11 cellular contexts compared by ENCODE assay signal in the genomic region with DNA sequence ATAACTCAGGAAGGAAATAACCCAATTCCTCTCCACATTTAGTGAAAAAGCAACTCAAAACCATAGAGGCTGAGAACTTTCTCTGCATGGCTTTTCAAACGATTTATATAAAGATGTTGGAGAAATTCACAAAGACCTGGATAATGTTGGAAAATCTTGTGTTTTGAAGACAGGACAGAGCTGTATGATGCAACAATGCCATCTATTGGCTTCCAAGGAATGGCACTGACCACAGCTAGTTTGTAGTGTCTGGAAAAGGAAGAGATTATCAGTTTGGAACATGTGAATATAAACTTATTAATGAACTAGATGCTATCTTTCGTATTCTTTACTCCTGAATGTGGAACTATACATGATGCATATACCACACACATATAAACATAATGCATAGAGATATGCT.
DNase-seq lines count a peak whose midpoint lies in the region; TF ChIP-seq lines count a peak whose summit lies in the region.
"Had no signal": no experiment of that assay in that cellular context is flagged by ENCODE, and none has a peak within 500 bp of the region (broad histone marks: within the 10 kb centered on the region; RNA-seq: fewer than 3 reads in every experiment).

No MANE protein-coding gene starts in this region.

- peaks cover 0 to 4% (median 0%) of the 10 kb centered on the region in 8 donors for H3K9me3 Mint-ChIP-seq in CD4-positive, alpha-beta memory T cell
- no peaks in the 10 kb centered on the region for H3K9me3 Mint-ChIP-seq in activated CD4-positive, alpha-beta memory T cell treated with anti-CD3 and anti-CD28 coated beads for 36 hours
- H3K9me3 Mint-ChIP-seq: natural killer cell treated with Interleukin-12 subunit alpha and Interleukin-12 subunit beta and Interleukin-15 and Interleukin-18, amount 100 ng/mL, for 72 hours had no signal

- peak; percentile 71 for DNase-seq in Ammon's horn (ENCODE audit: low spot score)
- DNase-seq in LNCaP clone FGC (ENCODE audit: low read depth), result peak; percentile 3
- DNase-seq in brain microvascular endothelial cell, result no peak
- DNase-seq in testis, result no peak
- DNase-seq in CD4-positive, alpha-beta memory T cell, result no peak
- no peak for DNase-seq in activated CD4-positive, alpha-beta memory T cell treated with anti-CD3 and anti-CD28 coated beads for 36 hours
- DNase-seq in HuH-7.5 (ENCODE audit: low spot score), result no peak
- DNase-seq: activated naive CD4-positive, alpha-beta T cell treated with Interleukin-2 at 50 U/mL for 16 hours; NCI-H146 had no signal

- no peaks in the 10 kb centered on the region for H3K4me1 Mint-ChIP-seq in CD4-positive, alpha-beta memory T cell
- no peaks in the 10 kb centered on the region for H3K4me1 Mint-ChIP-seq in activated CD4-positive, alpha-beta memory T cell treated with anti-CD3 and anti-CD28 coated beads for 36 hours (ENCODE audit: low read depth)

- in situ Hi-C loops in brain microvascular endothelial cell (cut with HindIII; ENCODE audit: low pct_ligation_motif_present, low sequenced_read_pairs), result no loop called here

- no peak for TF ChIP-seq POLR2A in testis (IDR thresholded peaks at IDR 0.05)

- H3K27ac Mint-ChIP-seq in CD4-positive, alpha-beta memory T cell, result no peak overlapping the region
- no peak overlapping the region for H3K27ac Mint-ChIP-seq in activated CD4-positive, alpha-beta memory T cell treated with anti-CD3 and anti-CD28 coated beads for 36 hours
- H3K27ac Mint-ChIP-seq: natural killer cell treated with Interleukin-12 subunit alpha and Interleukin-12 subunit beta and Interleukin-15 and Interleukin-18, amount 100 ng/mL, for 72 hours had no signal

- no peaks in the 10 kb centered on the region for H3K9me3 ChIP-seq in testis
- H3K9me3 ChIP-seq in CD4-positive, alpha-beta memory T cell (ENCODE audit: control insufficient read depth in 1 of 2, low read length in 2 of 2), result no peaks in the 10 kb centered on the region

- TF ChIP-seq CTCF in LNCaP clone FGC (IDR thresholded peaks at IDR 0.05; ENCODE audit: control insufficient read depth, extremely low read depth, insufficient read depth) (peak; percentile 55), brain microvascular endothelial cell (IDR thresholded peaks at IDR 0.05; ENCODE audit: low read depth, low read length, missing control alignments) (peak; percentile 30), testis (IDR thresholded peaks at IDR 0.05) (no peak)

- H3K36me3 ChIP-seq in brain microvascular endothelial cell (replicated peaks), result no peaks in the 10 kb centered on the region
- H3K36me3 ChIP-seq in testis (ENCODE audit: low read depth, missing control alignments), result no peaks in the 10 kb centered on the region
- H3K36me3 ChIP-seq in CD4-positive, alpha-beta memory T cell (ENCODE audit: insufficient read depth, low read length), result no peaks in the 10 kb centered on the region

- H3K27ac ChIP-seq in brain microvascular endothelial cell (no peak overlapping the region), layer of hippocampus (ENCODE audit: low read depth, low read length) (peak overlapping the region; percentile 22), testis (no peak overlapping the region)
- H3K27ac ChIP-seq in CD4-positive, alpha-beta memory T cell (ENCODE audit: low read depth, low read length), result no peak overlapping the region

- POLR2A ChIA-PET in CD4-positive, alpha-beta memory T cell (lab: Charles Lee; ENCODE audit: partially characterized antibody), result no interaction called here
- POLR2A ChIA-PET in activated CD4-positive, alpha-beta memory T cell treated with anti-CD3 and anti-CD28 coated beads for 36 hours (lab: Charles Lee), result no interaction called here

- 42 to 49% methylated on average over 2 of the region's 2 CpGs for WGBS in testis, 2 donors

- no peaks in the 10 kb centered on the region for H3K36me3 Mint-ChIP-seq in CD4-positive, alpha-beta memory T cell
- H3K36me3 Mint-ChIP-seq in activated CD4-positive, alpha-beta memory T cell treated with anti-CD3 and anti-CD28 coated beads for 36 hours, result no peaks in the 10 kb centered on the region
- H3K36me3 Mint-ChIP-seq: natural killer cell treated with Interleukin-12 subunit alpha and Interleukin-12 subunit beta and Interleukin-15 and Interleukin-18, amount 100 ng/mL, for 72 hours had no signal

- no peak overlapping the region for H3K4me3 Mint-ChIP-seq in CD4-positive, alpha-beta memory T cell
- H3K4me3 Mint-ChIP-seq in activated CD4-positive, alpha-beta memory T cell treated with anti-CD3 and anti-CD28 coated beads for 36 hours, result no peak overlapping the region
- H3K4me3 Mint-ChIP-seq: natural killer cell treated with Interleukin-12 subunit alpha and Interleukin-12 subunit beta and Interleukin-15 and Interleukin-18, amount 100 ng/mL, for 72 hours had no signal

- H3K4me1 ChIP-seq in testis, result no peaks in the 10 kb centered on the region
- H3K4me1 ChIP-seq in CD4-positive, alpha-beta memory T cell (ENCODE audit: insufficient read depth, low read length), result no peaks in the 10 kb centered on the region

- H3K27me3 Mint-ChIP-seq in CD4-positive, alpha-beta memory T cell, result no peaks in the 10 kb centered on the region
- no peaks in the 10 kb centered on the region for H3K27me3 Mint-ChIP-seq in activated CD4-positive, alpha-beta memory T cell treated with anti-CD3 and anti-CD28 coated beads for 36 hours
- H3K27me3 Mint-ChIP-seq: natural killer cell treated with Interleukin-12 subunit alpha and Interleukin-12 subunit beta and Interleukin-15 and Interleukin-18, amount 100 ng/mL, for 72 hours had no signal

- H3K27me3 ChIP-seq in brain microvascular endothelial cell (replicated peaks) (no peaks in the 10 kb centered on the region), layer of hippocampus (ENCODE audit: control insufficient read depth, insufficient read depth, low read length) (no peaks in the 10 kb centered on the region), testis (no peaks in the 10 kb centered on the region)
- H3K27me3 ChIP-seq in CD4-positive, alpha-beta memory T cell (ENCODE audit: insufficient read depth, low read length), result no peaks in the 10 kb centered on the region

- H3K4me3 ChIP-seq in LNCaP clone FGC (ENCODE audit: low read depth, low read length) (no peak overlapping the region), brain microvascular endothelial cell (ENCODE audit: low read depth, low read length) (no peak overlapping the region), testis (no peak overlapping the region)
- H3K4me3 ChIP-seq in CD4-positive, alpha-beta memory T cell (ENCODE audit: low read length in 2 of 2), result no peak overlapping the region

- CTCF ChIA-PET in CD4-positive, alpha-beta memory T cell (lab: Charles Lee; ENCODE audit: partially characterized antibody), result no interaction called here
- CTCF ChIA-PET in activated CD4-positive, alpha-beta memory T cell treated with anti-CD3 and anti-CD28 coated beads for 36 hours (lab: Charles Lee), result no interaction called here

- intact Hi-C loops in testis (cut with DNase I; ENCODE audit: low total_unique reads), result no loop called here
- intact Hi-C loops in CD4-positive, alpha-beta memory T cell (cut with micrococcal nuclease), result no loop called here
- intact Hi-C loops in activated CD4-positive, alpha-beta memory T cell treated with anti-CD3 and anti-CD28 coated beads for 36 hours (cut with micrococcal nuclease), result no loop called here

Comparison
In these comparisons a context has a peak if more than half of its experiments do, and no peak if none do; other contexts are left out.
1. DNase-seq: peak in Ammon's horn (single experiment) and LNCaP clone FGC (single experiment); none in brain microvascular endothelial cell (single experiment), testis (single experiment), CD4-positive, alpha-beta memory T cell (0 of 5), activated CD4-positive, alpha-beta memory T cell treated with anti-CD3 and anti-CD28 coated beads for 36 hours (single experiment) and HuH-7.5 (single experiment).
2. CTCF ChIP-seq: peak in LNCaP clone FGC (single experiment) and brain microvascular endothelial cell (single experiment); none in testis (0 of 3).